ENCODE assay signal across 1 cellular context in the genomic region with DNA sequence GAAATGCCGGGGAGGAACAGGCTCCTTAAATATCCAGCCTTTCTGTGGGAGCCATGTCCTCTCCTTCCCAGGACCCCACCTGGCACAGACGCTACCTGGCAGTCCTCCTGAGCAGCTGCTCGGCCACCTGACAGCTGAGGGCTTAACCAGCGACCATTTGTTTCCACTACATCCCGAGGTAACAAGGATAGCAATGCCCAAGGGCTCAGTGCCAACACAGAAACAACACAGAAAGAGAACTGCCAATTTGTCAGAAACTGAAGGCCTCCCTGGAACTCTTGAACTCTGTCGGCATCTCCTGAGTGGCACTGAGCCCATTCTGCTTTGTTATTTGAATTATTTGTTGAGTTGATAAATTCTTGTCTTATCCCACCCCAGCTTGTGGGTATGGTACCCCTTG.
TF ChIP-seq lines count a peak whose summit lies in the region.

No MANE protein-coding gene starts in this region.

TF ChIP-seq in SK-N-SH, 30 proteins besides CTCF, POLR2A, EP300 and RAD21 (continued from another document):
- no peak for TF ChIP-seq TEAD4 (IDR thresholded peaks at IDR 0.05; ENCODE audit: borderline replicate concordance, insufficient read depth)
- no peak for TF ChIP-seq PBX3 (IDR thresholded peaks at IDR 0.05)
- no peak for TF ChIP-seq EZH2phosphoT487 (IDR thresholded peaks at IDR 0.05; ENCODE audit: borderline replicate concordance, low read depth)
- no peak for TF ChIP-seq GATA2 (CRISPR knock-in tag; IDR thresholded peaks at IDR 0.05)
- TF ChIP-seq USF1 (IDR thresholded peaks at IDR 0.05; ENCODE audit: borderline replicate concordance, low read depth) = no peak
- no peak for TF ChIP-seq SMC3 (IDR thresholded peaks at IDR 0.05; ENCODE audit: low read depth, low read length)
- no peak for TF ChIP-seq YY1 (IDR thresholded peaks at IDR 0.05; ENCODE audit: low read depth)
- TF ChIP-seq ELF1 (IDR thresholded peaks at IDR 0.05) = no peak
- no peak for TF ChIP-seq IRF3 (IDR thresholded peaks at IDR 0.05; ENCODE audit: low read depth, low read length)
- TF ChIP-seq FOXM1 (IDR thresholded peaks at IDR 0.05; ENCODE audit: low read depth) = no peak
- TF ChIP-seq RCOR1 (IDR thresholded peaks at IDR 0.05; ENCODE audit: low read length) = no peak
- TF ChIP-seq TCF12 (IDR thresholded peaks at IDR 0.05) = no peak
- no peak for TF ChIP-seq JUND (IDR thresholded peaks at IDR 0.05)
- no peak for TF ChIP-seq GABPA (IDR thresholded peaks at IDR 0.05; ENCODE audit: low read depth)
- no peak for TF ChIP-seq NFIC (IDR thresholded peaks at IDR 0.05; ENCODE audit: borderline replicate concordance)
